In genomic region chr22:36344106-36344827, GRCh38 we compare ENCODE assay signal across 8 cellular contexts. TPM values are rescaled to one million over a fixed set of nuclear protein-coding genes. Genes with fewer than 3 reads are reported as not detected.
DNase-seq lines count a peak whose midpoint lies in the region; ATAC-seq and TF ChIP-seq lines count a peak whose summit lies in the region.

No MANE protein-coding gene starts in this region.

- H3K4me1 Mint-ChIP-seq in osteocyte (ENCODE audit: unreplicated experiment), result peaks cover 71% of the 10 kb centered on the region

- no peaks in the 10 kb centered on the region for H3K27me3 ChIP-seq in colonic mucosa

- no peak for ATAC-seq in GM19324 (IDR thresholded peaks at IDR 0.05; ENCODE audit: low FRiP score, unreplicated experiment)
- no peak for ATAC-seq in GM18505 (IDR thresholded peaks at IDR 0.05; ENCODE audit: unreplicated experiment)

- peak overlapping the region; percentile 93 for H3K27ac Mint-ChIP-seq in osteocyte (ENCODE audit: unreplicated experiment)

- H3K9me3 ChIP-seq in colonic mucosa, result no peaks in the 10 kb centered on the region

- no peak for TF ChIP-seq POLR2A in GM18505 (IDR thresholded peaks at IDR 0.05; ENCODE audit: borderline replicate concordance, extremely low read depth, insufficient read depth, insufficient read length)

- TF ChIP-seq CTCF in colonic mucosa (IDR thresholded peaks at IDR 0.05), result no peak
- no peak for TF ChIP-seq CTCF in osteocyte (IDR thresholded peaks at IDR 0.05)

- no peak overlapping the region for H3K4me3 Mint-ChIP-seq in osteocyte (ENCODE audit: unreplicated experiment)

- no peaks in the 10 kb centered on the region for H3K27me3 Mint-ChIP-seq in osteocyte (ENCODE audit: unreplicated experiment)

- H3K4me3 ChIP-seq in colonic mucosa, result no peak overlapping the region
- H3K4me3 ChIP-seq in urinary bladder (ENCODE audit: low read depth, low read length), result no peak overlapping the region

- H3K4me1 ChIP-seq in colonic mucosa, result peaks cover 21% of the 10 kb centered on the region
- H3K4me1 ChIP-seq in urinary bladder (ENCODE audit: insufficient read depth), result no peaks in the 10 kb centered on the region

- intact Hi-C loops in colonic mucosa (cut with DNase I), result no loop called here

- no peaks in the 10 kb centered on the region for H3K9me3 Mint-ChIP-seq in osteocyte (ENCODE audit: unreplicated experiment)

- WGBS in urinary bladder, result 78% methylated on average over 23 of the region's 23 CpGs

- peaks cover 13% of the 10 kb centered on the region for H3K36me3 ChIP-seq in colonic mucosa
- H3K36me3 ChIP-seq in urinary bladder (ENCODE audit: insufficient read depth), result peaks cover 6% of the 10 kb centered on the region

- DNase-seq in activated naive CD4-positive, alpha-beta T cell treated with Interleukin-2 at 50 U/mL for 16 hours, result peak; percentile 80
- no peak for DNase-seq in activated naive CD4-positive, alpha-beta T cell (lab: John Stamatoyannopoulos, UW)
- DNase-seq in colonic mucosa, result no peak
- DNase-seq in osteocyte (ENCODE audit: extremely low spot score, unreplicated experiment), result no peak
- DNase-seq in DMS53 (lab: John Stamatoyannopoulos, UW), result no peak

- peaks cover 47% of the 10 kb centered on the region for H3K36me3 Mint-ChIP-seq in osteocyte (ENCODE audit: unreplicated experiment)

- no peak overlapping the region for H3K9ac ChIP-seq in colonic mucosa (ENCODE audit: low read depth in 2 of 2, low read length in 2 of 2)

- H3K27ac ChIP-seq in colonic mucosa, result peak overlapping the region; percentile 48
- H3K27ac ChIP-seq in urinary bladder (ENCODE audit: low read depth), result peak overlapping the region; percentile 53

RNA-seq across cellular contexts. Expression of gene MYH9, which starts 43.5 kb away (rescaled TPM):
- total RNA-seq in colonic mucosa (100 to 1,000 TPM; 711 to 719 TPM), osteocyte (938 and 1,044 TPM in 2 replicates), urinary bladder (150 TPM)
- polyA plus RNA-seq in urinary bladder, result 258 TPM
